In the genomic region with DNA sequence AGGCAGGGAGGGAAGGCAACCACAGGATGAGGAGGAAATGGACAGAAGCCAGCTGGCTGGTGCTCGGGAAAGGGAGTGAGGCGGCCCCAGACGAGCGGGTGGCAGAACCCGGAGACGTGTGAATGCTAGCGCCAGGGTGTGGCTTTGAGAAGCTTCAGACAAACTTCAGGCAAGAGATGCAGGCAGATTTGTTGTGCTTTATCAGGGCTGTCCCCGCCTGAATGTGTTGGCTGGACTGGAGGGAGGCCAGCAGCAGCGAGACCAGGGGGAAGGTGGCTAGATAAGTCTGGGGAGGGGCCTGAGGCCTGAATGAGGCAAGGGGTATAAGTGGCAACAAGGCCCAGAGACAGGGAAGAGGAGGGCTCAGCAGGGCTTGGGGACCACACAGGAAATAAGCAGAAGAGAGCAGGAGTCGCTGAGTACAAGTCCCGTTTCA, we compare ENCODE assay signal across 13 cellular contexts. TPM values are rescaled to one million over a fixed set of nuclear protein-coding genes. Genes with fewer than 3 reads are reported as not detected.
DNase-seq lines count a peak whose midpoint lies in the region; ATAC-seq and TF ChIP-seq lines count a peak whose summit lies in the region.
"Had no signal": no experiment of that assay in that cellular context is flagged by ENCODE, and none has a peak within 500 bp of the region (broad histone marks: within the 10 kb centered on the region; RNA-seq: fewer than 3 reads in every experiment).

No MANE protein-coding gene starts in this region.

- H3K27ac Mint-ChIP-seq in activated CD4-positive, alpha-beta memory T cell treated with anti-CD3 and anti-CD28 coated beads, Interleukin-2, amount 10 ng/mL, durations not matched to agents 7 days and 5 days = peak overlapping the region; percentile 54
- H3K27ac Mint-ChIP-seq in activated CD4-positive, alpha-beta memory T cell treated with anti-CD3 and anti-CD28 coated beads for 36 hours = no peak overlapping the region
- H3K27ac Mint-ChIP-seq in T-cell (peak overlapping the region; percentile 14 to 98), progenitor cell of endocrine pancreas (peak overlapping the region; percentile 62)

- H3K4me3 ChIP-seq in fibroblast of pulmonary artery (replicated peaks; ENCODE audit: low read depth, low read length) = no peak overlapping the region
- H3K4me3 ChIP-seq: thoracic aorta had no signal

- H3K27me3 Mint-ChIP-seq in activated CD4-positive, alpha-beta memory T cell treated with anti-CD3 and anti-CD28 coated beads, Interleukin-2, amount 10 ng/mL, durations not matched to agents 7 days and 5 days = no peaks in the 10 kb centered on the region
- no peaks in the 10 kb centered on the region for H3K27me3 Mint-ChIP-seq in activated CD4-positive, alpha-beta memory T cell treated with anti-CD3 and anti-CD28 coated beads for 36 hours
- H3K27me3 Mint-ChIP-seq in T-cell (no peaks in the 10 kb centered on the region), progenitor cell of endocrine pancreas (no peaks in the 10 kb centered on the region)

- CTCF ChIA-PET in activated CD4-positive, alpha-beta memory T cell treated with anti-CD3 and anti-CD28 coated beads, Interleukin-2, amount 10 ng/mL, durations not matched to agents 7 days and 5 days (lab: Charles Lee) = interaction anchor here (2.4 kb wide), 1 partner anchor 25 kb away, joined by 8 read pairs; the partner anchor contains the start of gene NCBP3
- CTCF ChIA-PET in activated CD4-positive, alpha-beta memory T cell treated with anti-CD3 and anti-CD28 coated beads for 36 hours (lab: Charles Lee) = no interaction called here
- CTCF ChIA-PET in T-cell (lab: Charles Lee) = interaction anchor here in 1 of 2 donors (0.6 kb wide), 1 partner anchor 40 kb away, joined by 3 read pairs; no protein-coding TSS in a partner anchor

- no peak for TF ChIP-seq CTCF in fibroblast of pulmonary artery (IDR thresholded peaks at IDR 0.05; ENCODE audit: low read length, missing control alignments)
- no peak for TF ChIP-seq CTCF in progenitor cell of endocrine pancreas (IDR thresholded peaks at IDR 0.05; ENCODE audit: unreplicated experiment)

- in situ Hi-C loops in G401 (cut with HindIII; ENCODE audit: low sequenced_read_pairs) = loop anchor here (25.0 kb wide), 1 partner anchor 141 kb away; no protein-coding TSS in a partner anchor

- H3K4me3 Mint-ChIP-seq in activated CD4-positive, alpha-beta memory T cell treated with anti-CD3 and anti-CD28 coated beads, Interleukin-2, amount 10 ng/mL, durations not matched to agents 7 days and 5 days = no peak overlapping the region
- no peak overlapping the region for H3K4me3 Mint-ChIP-seq in activated CD4-positive, alpha-beta memory T cell treated with anti-CD3 and anti-CD28 coated beads for 36 hours
- H3K4me3 Mint-ChIP-seq in T-cell = peak overlapping the region in 1 of 3 donors; percentile 51
- H3K4me3 Mint-ChIP-seq in progenitor cell of endocrine pancreas (ENCODE audit: low read depth) = no peak overlapping the region

- H3K9me3 Mint-ChIP-seq in activated CD4-positive, alpha-beta memory T cell treated with anti-CD3 and anti-CD28 coated beads, Interleukin-2, amount 10 ng/mL, durations not matched to agents 7 days and 5 days = no peaks in the 10 kb centered on the region
- H3K9me3 Mint-ChIP-seq in activated CD4-positive, alpha-beta memory T cell treated with anti-CD3 and anti-CD28 coated beads for 36 hours = no peaks in the 10 kb centered on the region
- no peaks in the 10 kb centered on the region for H3K9me3 Mint-ChIP-seq in T-cell
- H3K9me3 Mint-ChIP-seq in progenitor cell of endocrine pancreas (ENCODE audit: low read depth) = no peaks in the 10 kb centered on the region

- intact Hi-C loops in activated CD4-positive, alpha-beta memory T cell treated with anti-CD3 and anti-CD28 coated beads for 36 hours (cut with micrococcal nuclease) = no loop called here

- no peaks in the 10 kb centered on the region for H3K36me3 Mint-ChIP-seq in activated CD4-positive, alpha-beta memory T cell treated with anti-CD3 and anti-CD28 coated beads, Interleukin-2, amount 10 ng/mL, durations not matched to agents 7 days and 5 days (ENCODE audit: low read depth)
- peaks cover 5% of the 10 kb centered on the region for H3K36me3 Mint-ChIP-seq in activated CD4-positive, alpha-beta memory T cell treated with anti-CD3 and anti-CD28 coated beads for 36 hours
- H3K36me3 Mint-ChIP-seq in T-cell (peaks cover 10% of the 10 kb centered on the region), progenitor cell of endocrine pancreas (ENCODE audit: insufficient read depth) (peaks cover 8% of the 10 kb centered on the region)

- peak; percentile 42 to 88 (median 76) for ATAC-seq in T-cell (replicated peaks in 1 of 4)
- no peak for ATAC-seq in GM21528 (IDR thresholded peaks at IDR 0.05; ENCODE audit: low FRiP score, unreplicated experiment)

- POLR2A ChIA-PET in activated CD4-positive, alpha-beta memory T cell treated with anti-CD3 and anti-CD28 coated beads, Interleukin-2, amount 10 ng/mL, durations not matched to agents 7 days and 5 days (lab: Charles Lee) = no interaction called here
- POLR2A ChIA-PET in activated CD4-positive, alpha-beta memory T cell treated with anti-CD3 and anti-CD28 coated beads for 36 hours (lab: Charles Lee) = no interaction called here
- POLR2A ChIA-PET in T-cell (lab: Charles Lee) = no interaction called here

- no peak for DNase-seq in activated CD4-positive, alpha-beta memory T cell treated with anti-CD3 and anti-CD28 coated beads, Interleukin-2, amount 10 ng/mL, durations not matched to agents 7 days and 5 days
- no peak for DNase-seq in activated CD4-positive, alpha-beta memory T cell treated with anti-CD3 and anti-CD28 coated beads for 36 hours
- DNase-seq in T-cell = peak in 10 of 34 experiments; percentile 6 to 34 (median 18)
- DNase-seq in fibroblast of pulmonary artery (ENCODE audit: low read depth) = peak; percentile 66
- no peak for DNase-seq in progenitor cell of endocrine pancreas (ENCODE audit: low spot score, unreplicated experiment)
- no peak for DNase-seq in mesenteric fat pad (ENCODE audit: low spot score)
- DNase-seq in G401 (ENCODE audit: low spot score) = no peak
- DNase-seq: activated CD4-positive, alpha-beta T cell treated with anti-CD3 and anti-CD28 coated beads for 48 hours; stimulated activated CD4-positive, alpha-beta T cell treated with anti-CD3 and anti-CD28 coated beads, Interleukin-12 subunit alpha, Interleukin-12 subunit beta, amount 100 ng/mL, for 4 hours had no signal

- peaks cover 5% of the 10 kb centered on the region for H3K4me1 Mint-ChIP-seq in activated CD4-positive, alpha-beta memory T cell treated with anti-CD3 and anti-CD28 coated beads, Interleukin-2, amount 10 ng/mL, durations not matched to agents 7 days and 5 days
- no peaks in the 10 kb centered on the region for H3K4me1 Mint-ChIP-seq in activated CD4-positive, alpha-beta memory T cell treated with anti-CD3 and anti-CD28 coated beads for 36 hours (ENCODE audit: low read depth)
- peaks cover 2 to 5% (median 4%) of the 10 kb centered on the region in 3 donors for H3K4me1 Mint-ChIP-seq in T-cell
- H3K4me1 Mint-ChIP-seq in progenitor cell of endocrine pancreas (ENCODE audit: low read depth) = no peaks in the 10 kb centered on the region

RNA-seq across cellular contexts. Expression of gene CAMKK1, which starts 22.0 kb away (rescaled TPM):
- total RNA-seq in activated CD4-positive, alpha-beta memory T cell treated with anti-CD3 and anti-CD28 coated beads, Interleukin-2, amount 10 ng/mL, durations not matched to agents 7 days and 5 days = 1 to 10 TPM; 1.4 to 1.8 TPM
- 1 to 10 TPM; 3.3 to 3.9 TPM for total RNA-seq in activated CD4-positive, alpha-beta memory T cell treated with anti-CD3 and anti-CD28 coated beads for 36 hours
- total RNA-seq in T-cell = 10 to 100 TPM in 1 of 5 donors, 1 to 10 TPM in 4; 5.3 to 11.0 (median 6.0) TPM
- total RNA-seq in progenitor cell of endocrine pancreas = 3.3 and 3.6 TPM in 2 replicates
- 4.9 TPM for total RNA-seq in mesenteric fat pad
- 2.3 and 3.4 TPM in 2 replicates for total RNA-seq in G401 (2014; rRNA removed; shearing (Covaris generic))

RNA-seq across cellular contexts. Expression of gene NCBP3, which starts 24.8 kb away (rescaled TPM):
- total RNA-seq in activated CD4-positive, alpha-beta memory T cell treated with anti-CD3 and anti-CD28 coated beads, Interleukin-2, amount 10 ng/mL, durations not matched to agents 7 days and 5 days = 10 to 100 TPM; 42.8 to 43.9 TPM
- total RNA-seq in activated CD4-positive, alpha-beta memory T cell treated with anti-CD3 and anti-CD28 coated beads for 36 hours = 10 to 100 TPM; 38.8 to 42.4 TPM
- total RNA-seq in T-cell = 10 to 100 TPM; 35.6 to 55.5 (median 46.7) TPM
- 90.4 and 90.9 TPM in 2 replicates for total RNA-seq in progenitor cell of endocrine pancreas
- 27.5 TPM for total RNA-seq in mesenteric fat pad
- 12.9 and 39.6 TPM in 2 replicates for total RNA-seq in G401 (2014; rRNA removed; shearing (Covaris generic))

RNA-seq across cellular contexts. Expression of gene P2RX1, which starts 45.4 kb away (rescaled TPM):
- total RNA-seq in activated CD4-positive, alpha-beta memory T cell treated with anti-CD3 and anti-CD28 coated beads, Interleukin-2, amount 10 ng/mL, durations not matched to agents 7 days and 5 days = under 1 TPM; 0.45 to 0.65 TPM
- under 1 TPM; 0.43 to 0.44 TPM for total RNA-seq in activated CD4-positive, alpha-beta memory T cell treated with anti-CD3 and anti-CD28 coated beads for 36 hours
- total RNA-seq in T-cell = 1 to 10 TPM in 3 of 5 donors, under 1 TPM in 2; 0.95 to 3.3 (median 1.2) TPM
- total RNA-seq in progenitor cell of endocrine pancreas = 0.19 and 0.60 TPM in 2 replicates
- total RNA-seq in mesenteric fat pad = 2.3 TPM
- total RNA-seq in G401 (2014; rRNA removed; shearing (Covaris generic)) = not detected in 2 replicates
- total RNA-seq: dermis microvascular lymphatic vessel endothelial cell, kidney epithelial cell had no signal
